Comparison of ENCODE assay signal across 8 cellular contexts in the genomic region with DNA sequence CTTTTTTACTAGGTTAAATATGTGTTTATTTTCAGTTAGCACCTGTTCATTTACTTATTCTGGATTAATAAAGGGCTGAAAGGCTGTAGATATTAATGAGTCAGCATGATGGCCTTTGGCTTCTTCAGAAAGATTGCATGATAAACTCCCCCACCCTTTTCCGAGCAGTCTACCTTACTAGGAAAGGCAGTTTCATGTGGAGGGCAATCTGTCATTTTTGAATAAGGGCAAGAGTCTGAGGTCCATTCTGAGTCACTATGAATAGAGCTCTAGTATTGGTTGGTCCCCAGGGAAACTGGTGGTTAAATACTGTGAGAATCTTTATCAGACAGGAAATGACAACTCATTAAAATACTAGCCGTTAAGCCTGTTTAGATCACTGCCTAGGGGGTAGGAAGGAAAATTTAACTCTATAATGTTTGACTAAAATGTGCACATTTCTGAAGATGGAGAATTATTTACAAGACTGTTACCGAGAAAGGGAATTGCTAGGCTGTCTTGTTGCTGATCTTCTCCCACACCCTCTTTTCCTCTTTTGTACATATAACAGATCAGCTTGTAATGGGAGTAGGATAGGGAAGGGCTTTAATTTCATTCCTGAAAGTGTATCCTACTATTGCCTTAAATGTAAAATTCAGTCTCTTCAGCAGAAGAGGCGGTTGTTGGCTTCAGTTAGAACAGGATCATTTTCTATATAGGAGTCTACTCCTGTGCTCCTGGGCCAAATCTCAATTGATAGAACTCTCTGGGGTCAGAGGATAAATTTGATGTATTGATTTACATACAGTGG.
DNase-seq lines count a peak whose midpoint lies in the region; ATAC-seq and TF ChIP-seq lines count a peak whose summit lies in the region.

No MANE protein-coding gene starts in this region.

- in situ Hi-C loops in GM13976 (cut with MboI; ENCODE audit: low sequenced_read_pairs, unreplicated experiment), result no loop called here

- TF ChIP-seq POLR2A in ovary (IDR thresholded peaks at IDR 0.05), result no peak

- peak; percentile 77 for DNase-seq in AG04450 (ENCODE audit: low read depth, low spot score)
- DNase-seq in GM13976 (ENCODE audit: low spot score), result peak; percentile 56
- peak; percentile 77 for DNase-seq in NCI-H1092 treated with DMSO at 0.1 percent for 48 hours (lab: John Stamatoyannopoulos, UW)
- DNase-seq in ovary, result no peak
- DNase-seq in 8988T, result no peak

- TF ChIP-seq CTCF in AG04450 (IDR thresholded peaks at IDR 0.05; ENCODE audit: low read depth, low read length), result no peak
- TF ChIP-seq CTCF in GM13976 (IDR thresholded peaks at IDR 0.05; ENCODE audit: borderline replicate concordance, control extremely low read depth, extremely low read depth, insufficient read depth, missing control alignments), result no peak
- no peak for TF ChIP-seq CTCF in ovary (IDR thresholded peaks at IDR 0.05)

- H3K27me3 ChIP-seq in AG04450 (ENCODE audit: control insufficient read depth, insufficient read depth, low read length), result no peaks in the 10 kb centered on the region
- H3K27me3 ChIP-seq in esophagus (ENCODE audit: control insufficient read depth in 1 of 2, insufficient read depth in 2 of 2, low read length in 2 of 2), result no peaks in the 10 kb centered on the region
- H3K27me3 ChIP-seq in ovary, result no peaks in the 10 kb centered on the region

- WGBS in esophagus, 2 donors, result 9 to 11% methylated on average over 4 of the region's 4 CpGs
- WGBS in ovary, 3 donors, result 9 to 12% (median 11%) methylated on average over 4 of the region's 4 CpGs

- peaks cover 73% of the 10 kb centered on the region for H3K4me1 Mint-ChIP-seq in T-helper 1 cell treated with Interleukin-12 subunit alpha and Interleukin-12 subunit beta and Interleukin-4 antibody, amounts not matched to agents 30 μg/mL and 1 μg/mL, for 36 hours (ENCODE audit: low read depth)

- CTCF ChIA-PET in AG04450 (lab: Charles Lee), result no interaction called here

- H3K9me3 ChIP-seq in AG04450 (ENCODE audit: control insufficient read depth, insufficient read depth, low read length) (no peaks in the 10 kb centered on the region), esophagus (ENCODE audit: control insufficient read depth in 2 of 2, insufficient read depth in 1 of 2, low read depth in 1 of 2, low read length in 1 of 2) (no peaks in the 10 kb centered on the region), ovary (no peaks in the 10 kb centered on the region)

- peaks cover 11% of the 10 kb centered on the region for H3K36me3 Mint-ChIP-seq in T-helper 1 cell treated with Interleukin-12 subunit alpha and Interleukin-12 subunit beta and Interleukin-4 antibody, amounts not matched to agents 30 μg/mL and 1 μg/mL, for 36 hours (ENCODE audit: low read depth)

- H3K4me3 ChIP-seq in AG04450 (ENCODE audit: low read depth, low read length), result peak overlapping the region; percentile 14
- no peak overlapping the region for H3K4me3 ChIP-seq in esophagus (ENCODE audit: low read depth in 1 of 2, low read length in 2 of 2)
- no peak overlapping the region for H3K4me3 ChIP-seq in ovary

- peak; percentile 28 for TF ChIP-seq EP300 in ovary (IDR thresholded peaks at IDR 0.05)

- intact Hi-C loops in ovary (cut with DNase I), result no loop called here

- H3K27ac ChIP-seq in AG04450 (ENCODE audit: low read depth, low read length) (peak overlapping the region; percentile 85), esophagus (ENCODE audit: low read depth in 2 of 2, low read length in 1 of 2) (peak overlapping the region; percentile 42 to 50), ovary (peak overlapping the region in 1 of 2 donors; percentile 44)

- peak; percentile 69 for ATAC-seq in HG02763 (IDR thresholded peaks at IDR 0.05; ENCODE audit: unreplicated experiment)

- H3K9me3 Mint-ChIP-seq in T-helper 1 cell treated with Interleukin-12 subunit alpha and Interleukin-12 subunit beta and Interleukin-4 antibody, amounts not matched to agents 30 μg/mL and 1 μg/mL, for 36 hours, result no peaks in the 10 kb centered on the region

- peak overlapping the region; percentile 82 for H3K4me3 Mint-ChIP-seq in T-helper 1 cell treated with Interleukin-12 subunit alpha and Interleukin-12 subunit beta and Interleukin-4 antibody, amounts not matched to agents 30 μg/mL and 1 μg/mL, for 36 hours

- H3K4me1 ChIP-seq in esophagus (ENCODE audit: control insufficient read depth in 2 of 2, insufficient read depth in 2 of 2, low read length in 1 of 2) (no peaks in the 10 kb centered on the region), ovary (ENCODE audit: insufficient read depth) (peaks cover 13% of the 10 kb centered on the region)

- POLR2A ChIA-PET in AG04450 (lab: Yijun Ruan, JAX), result interaction anchor here (0.6 to 1.8 kb wide), 7 partner anchors 8 to 122 kb away, joined by 3 to 16 read pairs (median 4); a partner anchor contains a TSS

- no peaks in the 10 kb centered on the region for H3K27me3 Mint-ChIP-seq in T-helper 1 cell treated with Interleukin-12 subunit alpha and Interleukin-12 subunit beta and Interleukin-4 antibody, amounts not matched to agents 30 μg/mL and 1 μg/mL, for 36 hours (ENCODE audit: low read depth)

- peak overlapping the region; percentile 96 for H3K27ac Mint-ChIP-seq in T-helper 1 cell treated with Interleukin-12 subunit alpha and Interleukin-12 subunit beta and Interleukin-4 antibody, amounts not matched to agents 30 μg/mL and 1 μg/mL, for 36 hours

- H3K36me3 ChIP-seq in esophagus (ENCODE audit: control insufficient read depth in 2 of 2, insufficient read depth in 2 of 2, low read length in 1 of 2) (no peaks in the 10 kb centered on the region), ovary (no peaks in the 10 kb centered on the region)

Comparison
In these comparisons a context has a peak if more than half of its experiments do, and no peak if none do; other contexts are left out.
1. DNase-seq: peak in AG04450 (single experiment), GM13976 (single experiment) and NCI-H1092 treated with DMSO at 0.1 percent for 48 hours (single experiment); none in ovary (0 of 5) and 8988T (single experiment).